8 cellular contexts compared by ENCODE assay signal in genomic region chr11:73982595-73982989, GRCh38. TPM values are rescaled to one million over a fixed set of nuclear protein-coding genes. Genes with fewer than 3 reads are reported as not detected.
DNase-seq lines count a peak whose midpoint lies in the region; ATAC-seq and TF ChIP-seq lines count a peak whose summit lies in the region.

A gene with protein sequence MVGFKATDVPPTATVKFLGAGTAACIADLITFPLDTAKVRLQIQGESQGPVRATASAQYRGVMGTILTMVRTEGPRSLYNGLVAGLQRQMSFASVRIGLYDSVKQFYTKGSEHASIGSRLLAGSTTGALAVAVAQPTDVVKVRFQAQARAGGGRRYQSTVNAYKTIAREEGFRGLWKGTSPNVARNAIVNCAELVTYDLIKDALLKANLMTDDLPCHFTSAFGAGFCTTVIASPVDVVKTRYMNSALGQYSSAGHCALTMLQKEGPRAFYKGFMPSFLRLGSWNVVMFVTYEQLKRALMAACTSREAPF (minus strand): TSS chr11:73982843. CDS start chr11:73978378, 4,465 bp downstream.

- H3K9me3 ChIP-seq in adipocyte (ENCODE audit: control insufficient read depth, low read length), result no peaks in the 10 kb centered on the region
- H3K9me3 ChIP-seq in left ventricle myocardium inferior (replicated peaks), result no peaks in the 10 kb centered on the region
- H3K9me3 ChIP-seq in psoas muscle, result no peaks in the 10 kb centered on the region

- no peaks in the 10 kb centered on the region for H3K9me3 Mint-ChIP-seq in T-cell

- H3K4me3 Mint-ChIP-seq in T-cell, result peak within 1 kb of the TSS; percentile 89 to 98 (median 97)

- DNase-seq in GM10266 (ENCODE audit: extremely low spot score), result peak; percentile 80
- peak; percentile 87 for DNase-seq in NCI-H1105 treated with DMSO at 0.1 percent for 48 hours (lab: John Stamatoyannopoulos, UW)
- DNase-seq in T-cell, result peak in 33 of 34 experiments; percentile 65 to 90 (median 77)
- DNase-seq in adipocyte (ENCODE audit: low read depth), result peak; percentile 85
- DNase-seq in left ventricle myocardium inferior, result peak; percentile 88
- DNase-seq in psoas muscle, result peak; percentile 91 to 93
- DNase-seq in ureter (ENCODE audit: low spot score), result peak; percentile 91

- H3K4me1 ChIP-seq in adipocyte (ENCODE audit: control insufficient read depth, insufficient read depth, low read length) (peaks cover 27% of the 10 kb centered on the region), left ventricle myocardium inferior (peaks cover 26% of the 10 kb centered on the region), psoas muscle (peaks cover 25% of the 10 kb centered on the region)

- peak; percentile 52 for ATAC-seq in HG02588 (IDR thresholded peaks at IDR 0.05; ENCODE audit: unreplicated experiment)
- peak; percentile 69 to 78 (median 72) for ATAC-seq in T-cell (replicated peaks in 1 of 4)
- ATAC-seq in psoas muscle, result peak; percentile 88 to 90 (median 89)

- peak within 1 kb of the TSS; percentile 85 for H3K9ac ChIP-seq in adipocyte (ENCODE audit: low read length)

- H3K36me3 Mint-ChIP-seq in T-cell, result peaks cover 39% of the 10 kb centered on the region

- POLR2A ChIA-PET in T-cell (lab: Charles Lee), result interaction anchor here (0.6 to 6.4 kb wide), 7 partner anchors 10 to 142 kb away, joined by 3 to 199 read pairs (median 6); no protein-coding TSS in a partner anchor

- H3K4me3 ChIP-seq in adipocyte (ENCODE audit: low read length) (peak within 1 kb of the TSS; percentile 83), left ventricle myocardium inferior (peak within 1 kb of the TSS; percentile 81), psoas muscle (peak within 1 kb of the TSS; percentile 71)

- peak within 1 kb of the TSS; percentile 98 to 99 for H3K27ac Mint-ChIP-seq in T-cell

- H3K4me1 Mint-ChIP-seq in T-cell, result peaks cover 45 to 58% (median 46%) of the 10 kb centered on the region in 3 donors

- intact Hi-C loops in left ventricle myocardium inferior (cut with micrococcal nuclease) (no loop called here), psoas muscle (cut with DNase I) (loop anchor here in 1 of 2 donors (5.0 kb wide), 1 partner anchor 40 kb away; no protein-coding TSS in a partner anchor)

- H3K27me3 Mint-ChIP-seq in T-cell, result no peaks in the 10 kb centered on the region

- CTCF ChIA-PET in T-cell (lab: Charles Lee), result interaction anchor here in 1 of 2 donors (1.1 to 3.7 kb wide), 3 partner anchors 12 to 22 kb away, joined by 4 to 15 read pairs (median 7); no protein-coding TSS in a partner anchor

- H3K36me3 ChIP-seq in adipocyte (ENCODE audit: control insufficient read depth, insufficient read depth, low read length, severe bottlenecking) (peaks cover 23% of the 10 kb centered on the region), left ventricle myocardium inferior (peaks cover 6% of the 10 kb centered on the region), psoas muscle (ENCODE audit: insufficient read depth in 1 of 2, low read depth in 1 of 2) (peaks cover 0 to 35% of the 10 kb centered on the region in 2 donors)

- H3K27me3 ChIP-seq in adipocyte (replicated peaks; ENCODE audit: control insufficient read depth, insufficient read depth, low read length) (no peaks in the 10 kb centered on the region), left ventricle myocardium inferior (ENCODE audit: low read depth) (no peaks in the 10 kb centered on the region), psoas muscle (ENCODE audit: insufficient read depth in 3 of 3, low read length in 2 of 3) (no peaks in the 10 kb centered on the region)

- 0 to 1% (median 1%) methylated on average over 24 to 43 of the region's 43 CpGs for WGBS in psoas muscle, 3 donors

- peak within 1 kb of the TSS; percentile 92 for H3K27ac ChIP-seq in left ventricle myocardium inferior (replicated peaks)
- H3K27ac ChIP-seq in psoas muscle, result peak within 1 kb of the TSS; percentile 92

- TF ChIP-seq CTCF in GM10266 (IDR thresholded peaks at IDR 0.05; ENCODE audit: control insufficient read depth, insufficient read depth, low read depth, missing control alignments) (no peak), left ventricle myocardium inferior (IDR thresholded peaks at IDR 0.05; ENCODE audit: borderline replicate concordance) (no peak), psoas muscle (IDR thresholded peaks at IDR 0.05) (no peak)

RNA-seq across cellular contexts. Expression of the gene that starts here (rescaled TPM):
- total RNA-seq in T-cell (100 to 1,000 TPM; 241 to 754 (median 311) TPM), left ventricle myocardium inferior (23.4 TPM), psoas muscle (10 to 100 TPM; 40.8 to 99.5 (median 66.1) TPM), ureter (269 TPM)
- 10 to 100 TPM; 11.8 to 90.6 (median 89.6) TPM for polyA plus RNA-seq in psoas muscle

Comparison
In these comparisons a context has a peak if more than half of its experiments do, and no peak if none do; other contexts are left out.
1. Peak in every context shown above with its lines: DNase-seq, ATAC-seq, H3K4me3 ChIP-seq and H3K27ac ChIP-seq.